1 cellular context compared by ENCODE assay signal in the genomic region with DNA sequence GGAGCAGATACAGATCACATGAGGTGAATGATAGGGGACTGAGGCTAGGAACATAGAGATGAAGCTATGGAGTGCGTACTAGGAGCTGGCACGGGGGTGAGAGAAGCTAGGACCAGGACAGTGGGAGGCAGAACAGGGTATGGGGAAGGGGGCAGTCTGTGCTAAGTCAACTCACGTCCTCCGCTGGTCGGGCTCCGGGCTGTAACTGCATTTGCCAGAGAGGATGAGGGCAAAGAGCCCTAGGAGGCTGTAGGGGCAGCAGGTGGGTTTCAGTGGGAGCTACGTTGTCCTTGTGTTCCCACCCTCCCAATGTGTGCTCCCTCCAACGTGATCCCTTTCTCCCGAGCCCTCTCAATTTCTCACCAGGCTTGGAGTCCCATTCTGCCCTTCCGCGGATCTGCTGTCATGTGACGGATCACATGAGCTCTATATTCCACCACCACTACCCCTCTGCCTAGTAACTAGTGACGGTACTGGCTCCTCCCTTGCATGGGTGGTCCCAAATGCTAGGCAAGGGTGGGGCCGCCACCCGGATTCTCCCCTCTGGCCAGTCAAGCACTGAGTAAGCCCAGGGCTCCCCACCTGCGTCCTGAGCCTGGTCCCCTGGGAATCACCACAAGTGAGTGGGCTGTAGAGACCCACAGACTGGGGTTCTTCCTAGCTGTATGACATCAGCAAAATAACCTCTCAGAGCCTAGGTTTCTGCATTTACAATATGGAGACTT.
TF ChIP-seq lines count a peak whose summit lies in the region.

TSS of gene TPP1 (minus strand) at position 402 of the 725 bp plus-strand sequence. CDS start at position 380, 22 bp downstream.

TF ChIP-seq in WTC11, 78 proteins besides CTCF, POLR2A, EP300 and RAD21 (continued from another document):
- TF ChIP-seq E2F5 (CRISPR knock-in tag; IDR thresholded peaks at IDR 0.05), result no peak
